ENCODE assay signal across 24 cellular contexts in the genomic region with DNA sequence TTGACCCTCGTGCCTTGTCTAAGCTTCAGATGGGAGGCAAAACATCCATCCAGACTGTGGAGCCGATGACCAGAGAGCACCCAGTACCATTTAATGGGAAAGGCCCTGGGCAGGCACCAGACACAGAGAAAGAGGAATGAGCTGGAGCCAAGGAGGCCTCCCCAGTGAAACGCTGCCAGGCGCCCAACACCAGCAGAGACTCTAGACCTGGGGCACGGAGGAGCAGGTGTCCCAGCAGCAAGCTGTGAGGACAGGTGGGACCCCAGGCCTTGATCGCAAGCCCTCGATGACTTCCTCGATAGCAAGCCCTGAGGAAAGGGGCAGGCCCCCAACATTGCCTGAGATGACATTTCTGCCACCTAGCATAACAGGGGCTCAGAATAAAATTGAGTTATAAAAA.
DNase-seq lines count a peak whose midpoint lies in the region; ATAC-seq and TF ChIP-seq lines count a peak whose summit lies in the region.
"Had no signal": no experiment of that assay in that cellular context is flagged by ENCODE, and none has a peak within 500 bp of the region (broad histone marks: within the 10 kb centered on the region; RNA-seq: fewer than 3 reads in every experiment).

No MANE protein-coding gene starts in this region.

- H3K4ac ChIP-seq in IMR-90 (ENCODE audit: low read depth, low read length), result peak overlapping the region; percentile 60
- H3K4ac ChIP-seq in neuronal stem cell (ENCODE audit: low read length), result no peak overlapping the region

- H2BK12ac ChIP-seq in neuronal stem cell (ENCODE audit: low read length), result no peak overlapping the region

- peak overlapping the region; percentile 21 for H2AFZ ChIP-seq in IMR-90 (replicated peaks; ENCODE audit: low read length, poor library complexity)
- no peak overlapping the region for H2AFZ ChIP-seq in neuronal stem cell (ENCODE audit: low read length)
- H2AFZ ChIP-seq: GM23248 had no signal

- no peak overlapping the region for H4K5ac ChIP-seq in IMR-90 (ENCODE audit: low read depth, low read length)

- BruUV-seq in IMR-90 (replicated peaks; lab: Mats Ljungman, UMichigan), result no TSS peak

- H3K9me1 ChIP-seq in IMR-90 (ENCODE audit: insufficient read depth, low read length), result peaks cover 12% of the 10 kb centered on the region; the same call in 1 of the 2 replicates

- intact Hi-C loops in IMR-90 (cut with micrococcal nuclease), result no loop called here
- intact Hi-C loops in dendritic cell treated with granulocyte-macrophage colony-stimulating factor and Interleukin-4, amounts not matched to agents 40 ng/mL and 50 ng/mL, for 4 days (cut with micrococcal nuclease), result loop anchor here (5.0 kb wide), 1 partner anchor 40 kb away; no protein-coding TSS in a partner anchor
- intact Hi-C loops in esophagus muscularis mucosa (cut with DNase I), result no loop called here

- no peaks in the 10 kb centered on the region for H3K27me3 ChIP-seq in IMR-90 (ENCODE audit: control insufficient read depth, insufficient read depth, low read length)
- H3K27me3 ChIP-seq in neuronal stem cell (ENCODE audit: control insufficient read depth in 3 of 3, insufficient read depth in 3 of 3, low read depth in 1 of 3, low read length in 3 of 3), result no peaks in the 10 kb centered on the region
- H3K27me3 ChIP-seq in esophagus muscularis mucosa, result no peaks in the 10 kb centered on the region
- H3K27me3 ChIP-seq: BE2C; BLaER1 treated with 17β-estradiol and CSF1 and Interleukin-3, amounts not matched to agents 10 nM and 100 nM had no signal

- H3K23ac ChIP-seq in IMR-90 (ENCODE audit: low read depth, low read length), result no peak overlapping the region
- H3K23ac ChIP-seq in neuronal stem cell (ENCODE audit: low read depth, low read length, poor library complexity), result no peak overlapping the region

- dilution Hi-C loops in IMR-90 (cut with HindIII; ENCODE audit: low sequenced_read_pairs, unreplicated experiment), result no loop called here

- H3K9me3 ChIP-seq in IMR-90 (ENCODE audit: control insufficient read depth, insufficient read depth, low read length) (no peaks in the 10 kb centered on the region), neuronal stem cell (replicated peaks in 1 of 2; ENCODE audit: control insufficient read depth in 2 of 2, insufficient read depth in 1 of 2, low read depth in 1 of 2, low read length in 2 of 2) (no peaks in the 10 kb centered on the region), esophagus muscularis mucosa (no peaks in the 10 kb centered on the region)
- H3K9me3 ChIP-seq: BE2C; BLaER1 treated with 17β-estradiol and CSF1 and Interleukin-3, amounts not matched to agents 10 nM and 100 nM had no signal

- POLR2A ChIA-PET in IMR-90 (lab: Charles Lee; ENCODE audit: unreplicated experiment), result no interaction called here

- H3K56ac ChIP-seq in IMR-90 (ENCODE audit: extremely low read depth, insufficient read depth, low read length), result no peak overlapping the region

- H4K8ac ChIP-seq in IMR-90 (ENCODE audit: low read depth in 2 of 2, low read length in 2 of 2) (no peak overlapping the region), neuronal stem cell (ENCODE audit: low read depth, low read length) (no peak overlapping the region)

- H3K27ac Mint-ChIP-seq in T-helper 2 cell treated with Interferon-gamma antibody and Interleukin-4, amounts not matched to agents 5 μg/mL and 100 μg/mL, for 36 hours, result peak overlapping the region; percentile 10
- H3K27ac Mint-ChIP-seq in dendritic cell treated with granulocyte-macrophage colony-stimulating factor and Interleukin-4, amounts not matched to agents 40 ng/mL and 50 ng/mL, for 4 days, result peak overlapping the region; percentile 35
- H3K27ac Mint-ChIP-seq: CD14-positive monocyte; CD4-positive, alpha-beta T cell had no signal

- H3K4me3 Mint-ChIP-seq in T-helper 2 cell treated with Interferon-gamma antibody and Interleukin-4, amounts not matched to agents 5 μg/mL and 100 μg/mL, for 36 hours, result no peak overlapping the region
- no peak overlapping the region for H3K4me3 Mint-ChIP-seq in dendritic cell treated with granulocyte-macrophage colony-stimulating factor and Interleukin-4, amounts not matched to agents 40 ng/mL and 50 ng/mL, for 4 days
- H3K4me3 Mint-ChIP-seq: CD14-positive monocyte; CD4-positive, alpha-beta T cell; CD8-positive, alpha-beta memory T cell had no signal

- H3K4me2 ChIP-seq in IMR-90 (ENCODE audit: low read depth, low read length), result no peak overlapping the region
- no peak overlapping the region for H3K4me2 ChIP-seq in neuronal stem cell (ENCODE audit: insufficient read depth, low read length, poor library complexity, severe bottlenecking)

- TF ChIP-seq POLR2A in IMR-90 (IDR thresholded peaks at IDR 0.05; ENCODE audit: low read depth, low read length) (no peak), esophagus muscularis mucosa (IDR thresholded peaks at IDR 0.05; ENCODE audit: low read depth) (no peak)

- H2AK5ac ChIP-seq in IMR-90 (ENCODE audit: low read depth, low read length), result peak overlapping the region; percentile 32; the same call in 1 of the 2 replicates
- peak overlapping the region; percentile 3 for H2AK5ac ChIP-seq in neuronal stem cell (ENCODE audit: low read depth, low read length)

- no peaks in the 10 kb centered on the region for H3K4me1 Mint-ChIP-seq in T-helper 2 cell treated with Interferon-gamma antibody and Interleukin-4, amounts not matched to agents 5 μg/mL and 100 μg/mL, for 36 hours (ENCODE audit: low read depth)
- peaks cover 34% of the 10 kb centered on the region for H3K4me1 Mint-ChIP-seq in dendritic cell treated with granulocyte-macrophage colony-stimulating factor and Interleukin-4, amounts not matched to agents 40 ng/mL and 50 ng/mL, for 4 days (ENCODE audit: low read depth)
- H3K4me1 Mint-ChIP-seq: CD8-positive, alpha-beta memory T cell had no signal

- no peak for TF ChIP-seq RAD21 in IMR-90 (IDR thresholded peaks at IDR 0.05; ENCODE audit: low read length)

- H2BK120ac ChIP-seq in IMR-90 (ENCODE audit: low read depth, low read length) (no peak overlapping the region), neuronal stem cell (ENCODE audit: low read depth, low read length) (no peak overlapping the region)

- TF ChIP-seq CTCF in IMR-90 (conservative IDR thresholded peaks at IDR 0.05; ENCODE audit: low read depth, low read length) (no peak), esophagus muscularis mucosa (IDR thresholded peaks at IDR 0.05) (no peak)

- no peak overlapping the region for H3K9ac ChIP-seq in IMR-90 (ENCODE audit: low read depth, low read length)
- no peak overlapping the region for H3K9ac ChIP-seq in neuronal stem cell (ENCODE audit: low read depth, low read length, poor library complexity)
- H3K9ac ChIP-seq: BLaER1 treated with 17β-estradiol and CSF1 and Interleukin-3, amounts not matched to agents 10 nM and 100 nM; GM23248 had no signal

- H3K36me3 ChIP-seq in IMR-90 (ENCODE audit: control insufficient read depth, insufficient read depth, low read length), result no peaks in the 10 kb centered on the region
- H3K36me3 ChIP-seq in neuronal stem cell (replicated peaks in 1 of 2; ENCODE audit: control insufficient read depth in 2 of 2, insufficient read depth in 2 of 2, low read length in 2 of 2), result no peaks in the 10 kb centered on the region
- H3K36me3 ChIP-seq in esophagus muscularis mucosa, result no peaks in the 10 kb centered on the region
- H3K36me3 ChIP-seq: BE2C; BLaER1 treated with 17β-estradiol and CSF1 and Interleukin-3, amounts not matched to agents 10 nM and 100 nM had no signal

- H4K91ac ChIP-seq in IMR-90 (ENCODE audit: insufficient read depth, low read depth, low read length), result no peak overlapping the region
- no peak overlapping the region for H4K91ac ChIP-seq in neuronal stem cell (ENCODE audit: low read depth, low read length, poor library complexity)

- 0 out of 2 replicates have a peak overlapping the region, but pooled peaks have one; percentile 8 for H2BK20ac ChIP-seq in IMR-90 (ENCODE audit: low read depth, low read length)

- no peaks in the 10 kb centered on the region; a peak in 1 of 4 replicates for H3K79me1 ChIP-seq in IMR-90 (ENCODE audit: low read depth in 1 of 2, low read length in 2 of 2)
- H3K79me1 ChIP-seq in neuronal stem cell (ENCODE audit: low read depth, low read length), result no peaks in the 10 kb centered on the region

- WGBS in IMR-90 (ENCODE audit: extremely low coverage in 2 of 2, insufficient read length in 1 of 2), 2 experiments, result 92% methylated on average over 6 of the region's 8 CpGs; no CpG with 5 or more reads in 1 of the 2 experiments
- no CpG with 5 or more reads among the region's 8 CpGs for WGBS in neuronal stem cell (ENCODE audit: extremely low coverage in 2 of 2, insufficient read length in 2 of 2, insufficient replicate concordance in 1 of 2), 2 donors
- WGBS in esophagus muscularis mucosa, result 95% methylated on average over 8 of the region's 8 CpGs

- in situ Hi-C loops in IMR-90 (cut with MboI; ENCODE audit: low sequenced_read_pairs), result no loop called here

- H3K4me1 ChIP-seq in IMR-90 (ENCODE audit: control insufficient read depth, insufficient read depth, low read length), result peaks cover 8% of the 10 kb centered on the region
- H3K4me1 ChIP-seq in neuronal stem cell (ENCODE audit: control insufficient read depth in 2 of 2, insufficient read depth in 1 of 2, low read depth in 1 of 2, low read length in 2 of 2), result peaks cover 0 to 6% of the 10 kb centered on the region in 2 donors
- peaks cover 10 to 16% (median 13%) of the 10 kb centered on the region in 4 donors for H3K4me1 ChIP-seq in esophagus muscularis mucosa
- H3K4me1 ChIP-seq: BE2C had no signal

- H2BK15ac ChIP-seq in IMR-90 (ENCODE audit: low read depth, low read length), result no peak overlapping the region
- H2BK15ac ChIP-seq in neuronal stem cell (ENCODE audit: low read length), result no peak overlapping the region

- H2AK9ac ChIP-seq in IMR-90 (replicated peaks; ENCODE audit: low read depth, low read length, poor library complexity), result peak overlapping the region; percentile 50

- ATAC-seq in IMR-90 (ENCODE audit: low read depth) (no peak), HG03139 (IDR thresholded peaks at IDR 0.05; ENCODE audit: unreplicated experiment) (no peak)
- ATAC-seq: GM12878, HCT116 had no signal

- H3K27ac ChIP-seq in IMR-90 (ENCODE audit: insufficient read depth, low read length) (no peak overlapping the region), neuronal stem cell (replicated peaks; ENCODE audit: low read length) (no peak overlapping the region), esophagus muscularis mucosa (replicated peaks in 1 of 4) (no peak overlapping the region)
- H3K27ac ChIP-seq: 22Rv1; BLaER1 treated with 17β-estradiol and CSF1 and Interleukin-3, amounts not matched to agents 10 nM and 100 nM; GM23248 had no signal

- H3K18ac ChIP-seq in IMR-90 (ENCODE audit: low read depth, low read length) (no peak overlapping the region), neuronal stem cell (ENCODE audit: low read length) (no peak overlapping the region)

- H3K14ac ChIP-seq in IMR-90 (replicated peaks; ENCODE audit: low read depth, low read length), result no peak overlapping the region
- H3K14ac ChIP-seq in neuronal stem cell (ENCODE audit: low read length), result no peak overlapping the region

- no peaks in the 10 kb centered on the region for H3K27me3 Mint-ChIP-seq in T-helper 2 cell treated with Interferon-gamma antibody and Interleukin-4, amounts not matched to agents 5 μg/mL and 100 μg/mL, for 36 hours (ENCODE audit: low read depth)
- H3K27me3 Mint-ChIP-seq in dendritic cell treated with granulocyte-macrophage colony-stimulating factor and Interleukin-4, amounts not matched to agents 40 ng/mL and 50 ng/mL, for 4 days, result no peaks in the 10 kb centered on the region
- H3K27me3 Mint-ChIP-seq: CD4-positive, alpha-beta T cell had no signal

- no peak for DNase-seq in T-helper 2 cell treated with Interferon-gamma antibody and Interleukin-4, amounts not matched to agents 5 μg/mL and 100 μg/mL, for 36 hours (ENCODE audit: low spot score)
- no peak for DNase-seq in T-helper 2 cell
- DNase-seq in IMR-90, result no peak
- no peak for DNase-seq in neuronal stem cell (ENCODE audit: low spot score)
- no peak for DNase-seq in esophagus muscularis mucosa (ENCODE audit: extremely low spot score)
- DNase-seq in NCI-H748 (lab: John Stamatoyannopoulos, UW; ENCODE audit: unreplicated experiment), result no peak
- DNase-seq: ACHN; AML-193; BE2C; CD4-positive, alpha-beta T cell; CD8-positive, alpha-beta memory T cell; DMS 273 treated with DMSO at 0.1 percent for 48 hours; DMS79; EL; GDM1; GM23248; H7 had no signal

- H3K4me3 ChIP-seq in IMR-90 (ENCODE audit: insufficient read depth, low read depth, low read length), result no peak overlapping the region
- no peak overlapping the region for H3K4me3 ChIP-seq in neuronal stem cell (ENCODE audit: low read length in 2 of 2)
- no peak overlapping the region for H3K4me3 ChIP-seq in esophagus muscularis mucosa
- H3K4me3 ChIP-seq: BLaER1 treated with 17β-estradiol and CSF1 and Interleukin-3, amounts not matched to agents 10 nM and 100 nM; GM12878; GM23248 had no signal

- no peak for TF ChIP-seq EP300 in esophagus muscularis mucosa (IDR thresholded peaks at IDR 0.05)

- H2BK5ac ChIP-seq in IMR-90 (ENCODE audit: low read depth, low read length, poor library complexity, severe bottlenecking), result no peak overlapping the region
- H2BK5ac ChIP-seq in neuronal stem cell (ENCODE audit: low read length), result no peak overlapping the region

- CTCF ChIA-PET in IMR-90 (lab: Yijun Ruan, JAX), result no interaction called here

- H3K36me3 Mint-ChIP-seq in T-helper 2 cell treated with Interferon-gamma antibody and Interleukin-4, amounts not matched to agents 5 μg/mL and 100 μg/mL, for 36 hours (ENCODE audit: low read depth), result no peaks in the 10 kb centered on the region
- H3K36me3 Mint-ChIP-seq in dendritic cell treated with granulocyte-macrophage colony-stimulating factor and Interleukin-4, amounts not matched to agents 40 ng/mL and 50 ng/mL, for 4 days (ENCODE audit: low read depth), result no peaks in the 10 kb centered on the region
- H3K36me3 Mint-ChIP-seq: CD14-positive monocyte; CD8-positive, alpha-beta memory T cell had no signal

- H4K20me1 ChIP-seq in IMR-90 (ENCODE audit: insufficient read depth, low read length), result no peaks in the 10 kb centered on the region
- H4K20me1 ChIP-seq: BLaER1 treated with 17β-estradiol and CSF1 and Interleukin-3, amounts not matched to agents 10 nM and 100 nM had no signal

- no peaks in the 10 kb centered on the region for H3K9me3 Mint-ChIP-seq in T-helper 2 cell treated with Interferon-gamma antibody and Interleukin-4, amounts not matched to agents 5 μg/mL and 100 μg/mL, for 36 hours
- H3K9me3 Mint-ChIP-seq in dendritic cell treated with granulocyte-macrophage colony-stimulating factor and Interleukin-4, amounts not matched to agents 40 ng/mL and 50 ng/mL, for 4 days, result no peaks in the 10 kb centered on the region
- H3K9me3 Mint-ChIP-seq: CD14-positive monocyte; CD4-positive, alpha-beta T cell; CD8-positive, alpha-beta memory T cell had no signal
